34 cellular contexts compared by ENCODE assay signal in genomic region chr2:22517141-22517540, GRCh38.
"Had no signal": no experiment of that assay in that cellular context is flagged by ENCODE, and none has a peak within 500 bp of the region (broad histone marks: within the 10 kb centered on the region; RNA-seq: fewer than 3 reads in every experiment).

No MANE protein-coding gene starts in this region.

- H3K36me3 ChIP-seq: adrenal gland, ascending aorta, brain microvascular endothelial cell, breast epithelium, cardiac muscle cell had no signal

- ATAC-seq: activated naive CD4-positive, alpha-beta T cell treated with anti-CD3 and anti-CD28 coated beads, Interleukin-2, amount 50 U/mL, for 72 hours; activated naive CD8-positive, alpha-beta T cell treated with anti-CD3 and anti-CD28 coated beads, Interleukin-2, amount 50 U/mL, for 24 hours; activated T-cell treated with anti-CD3 and anti-CD28 coated beads, Interleukin-2, amount 50 U/mL, for 4 hours; activated T-cell treated with anti-CD3 and anti-CD28 coated beads, Interleukin-2, amount 50 U/mL, for 72 hours; activated T-helper 17 cell treated with anti-CD3 and anti-CD28 coated beads, Interleukin-2, amount 50 U/mL, for 72 hours; body of pancreas had no signal

- H3K4me3 ChIP-seq: adrenal gland, ascending aorta, body of pancreas, breast epithelium, cardiac muscle cell had no signal

- FAIRE-seq: astrocyte, bronchial epithelial cell had no signal

- H3K9me3 ChIP-seq: adrenal gland, ascending aorta, body of pancreas, breast epithelium had no signal

- DNase-seq: activated effector memory CD4-positive, alpha-beta T cell treated with anti-CD3 and anti-CD28 coated beads, Interleukin-2, amount 50 U/mL, for 16 hours; activated effector memory CD4-positive, alpha-beta T cell treated with Interleukin-2 at 50 U/mL for 16 hours; activated gamma-delta T cell; activated gamma-delta T cell treated with Interleukin-2 at 50 U/mL for 16 hours; activated naive CD4-positive, alpha-beta T cell; activated naive CD4-positive, alpha-beta T cell treated with anti-CD3 and anti-CD28 coated beads for 36 hours; activated naive CD4-positive, alpha-beta T cell treated with anti-CD3 and anti-CD28 coated beads, Interleukin-2, amount 10 ng/mL, durations not matched to agents 7 days and 5 days; activated naive CD4-positive, alpha-beta T cell treated with anti-CD3 and anti-CD28 coated beads, Interleukin-2, amount 50 U/mL, for 16 hours; activated naive CD4-positive, alpha-beta T cell treated with Interleukin-2 at 50 U/mL for 16 hours; activated naive CD8-positive, alpha-beta T cell treated with anti-CD3 and anti-CD28 coated beads for 36 hours; activated naive CD8-positive, alpha-beta T cell treated with anti-CD3 and anti-CD28 coated beads, Interleukin-2, amount 10 ng/mL, durations not matched to agents 7 days and 5 days; activated naive CD8-positive, alpha-beta T cell treated with anti-CD3 and anti-CD28 coated beads, Interleukin-2, amount 50 U/mL, for 24 hours; activated T-cell treated with anti-CD3 and anti-CD28 coated beads, Interleukin-2, amount 50 U/mL, for 1 hour; activated T-cell treated with anti-CD3 and anti-CD28 coated beads, Interleukin-2, amount 50 U/mL, for 24 hours; activated T-cell treated with anti-CD3 and anti-CD28 coated beads, Interleukin-2, amount 50 U/mL, for 4 hours; activated T-cell treated with anti-CD3 and anti-CD28 coated beads, Interleukin-2, amount 50 U/mL, for 48 hours; activated T-cell treated with anti-CD3 and anti-CD28 coated beads, Interleukin-2, amount 50 U/mL, for 72 hours; adrenal gland; amniotic stem cell; amygdala; anterior cingulate cortex; aorta; body of pancreas; brain microvascular endothelial cell; caudate nucleus; central memory CD4-positive, alpha-beta T cell; cerebellar nuclear complex had no signal

- H3K27ac ChIP-seq: adrenal gland, ascending aorta, body of pancreas, brain microvascular endothelial cell, breast epithelium, cardiac muscle cell had no signal

- H3K4me1 ChIP-seq: adrenal gland, ascending aorta, body of pancreas, breast epithelium had no signal
